11 cellular contexts compared by ENCODE assay signal in the genomic region with DNA sequence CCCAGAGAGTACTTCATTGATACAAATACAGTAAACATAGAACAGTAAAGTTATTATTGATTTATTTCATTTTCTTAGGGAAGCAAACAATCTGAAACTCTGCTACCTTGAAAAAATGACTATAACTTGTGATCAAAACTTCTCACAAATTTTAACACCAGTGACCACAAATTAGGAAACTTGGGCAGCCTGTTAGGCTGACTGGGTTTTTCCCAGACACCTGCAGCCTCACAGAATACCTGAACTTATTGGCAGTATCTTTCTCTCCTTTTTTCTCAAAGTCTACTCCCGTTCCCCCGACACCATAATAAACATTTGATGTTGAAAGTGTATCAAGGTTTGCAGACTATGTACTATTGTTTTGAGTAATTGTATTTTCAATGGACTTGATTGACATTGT.
"Had no signal": no experiment of that assay in that cellular context is flagged by ENCODE, and none has a peak within 500 bp of the region (broad histone marks: within the 10 kb centered on the region; RNA-seq: fewer than 3 reads in every experiment).

No MANE protein-coding gene starts in this region.

- H2AFZ ChIP-seq: GM23248, GM23338 had no signal

- H3K9me3 ChIP-seq: HAP-1 had no signal

- H3K27ac ChIP-seq: GM23248 had no signal

- H3K9ac ChIP-seq: GM23248 had no signal

- FAIRE-seq: H1, H54 had no signal

- H3K4me3 ChIP-seq: GM23248, GM23338, HAP-1 had no signal

- H3K4me2 ChIP-seq: GM23338 had no signal

- H3K4me1 ChIP-seq: HAP-1 had no signal

- H3K36me3 ChIP-seq: HAP-1 had no signal

- ATAC-seq: GM23338, HCT116 had no signal

- DNase-seq: GM23248, GOT3, H7, H9, HCEC 1CT, HFFc6 had no signal
